8 cellular contexts compared by ENCODE assay signal in genomic region chr6:139124887-139125672, GRCh38. TPM values are rescaled to one million over a fixed set of nuclear protein-coding genes. Genes with fewer than 3 reads are reported as not detected.
DNase-seq lines count a peak whose midpoint lies in the region; ATAC-seq and TF ChIP-seq lines count a peak whose summit lies in the region.

No MANE protein-coding gene starts in this region.

- H3K27ac Mint-ChIP-seq in CD14-positive monocyte: peak overlapping the region; percentile 32 to 91 (median 81)

- DNase-seq in CD14-positive monocyte (ENCODE audit: low spot score): peak; percentile 63
- DNase-seq in GM19240 (ENCODE audit: insufficient read length, low spot score): peak; percentile 35
- peak; percentile 70 for DNase-seq in activated T-cell treated with anti-CD3 and anti-CD28 coated beads, Interleukin-2, amount 50 U/mL, for 1 hour
- peak; percentile 60 for DNase-seq in foreskin melanocyte
- DNase-seq in gastrocnemius medialis: peak; percentile 46 to 51
- no peak for DNase-seq in midbrain (lab: John Stamatoyannopoulos, UW)

- no peak overlapping the region for H3K4me3 Mint-ChIP-seq in CD14-positive monocyte

- peak overlapping the region; percentile 56; the same call in 1 of the 2 replicates for H2AFZ ChIP-seq in OCI-LY1 (ENCODE audit: low read length)

- TF ChIP-seq POLR2A in gastrocnemius medialis (IDR thresholded peaks at IDR 0.05): no peak

- H3K4me3 ChIP-seq in OCI-LY1 (ENCODE audit: low read depth, low read length, poor library complexity, severe bottlenecking) (no peak overlapping the region), gastrocnemius medialis (no peak overlapping the region)

- no peaks in the 10 kb centered on the region for H3K27me3 ChIP-seq in OCI-LY1 (ENCODE audit: insufficient read depth, low read length)
- H3K27me3 ChIP-seq in gastrocnemius medialis: no peaks in the 10 kb centered on the region

- TF ChIP-seq CTCF in CD14-positive monocyte (IDR thresholded peaks at IDR 0.05) (peak; percentile 54), OCI-LY1 (IDR thresholded peaks at IDR 0.05; ENCODE audit: low read length) (peak; percentile 90), gastrocnemius medialis (IDR thresholded peaks at IDR 0.05 in 4 of 5, conservative IDR thresholded peaks at IDR 0.05 in 1 of 5) (peak in 3 of 5 experiments; percentile 24 to 31 (median 30))

- peaks cover 37% of the 10 kb centered on the region for H3K4me1 Mint-ChIP-seq in CD14-positive monocyte

- peaks cover 5 to 14% (median 6%) of the 10 kb centered on the region in 7 donors for H3K9me3 Mint-ChIP-seq in CD14-positive monocyte

- H3K4me1 ChIP-seq in OCI-LY1 (ENCODE audit: insufficient read depth, low read length, severe bottlenecking) (peaks cover 9% of the 10 kb centered on the region), gastrocnemius medialis (peaks cover 10 to 17% of the 10 kb centered on the region in 2 donors)

- no peaks in the 10 kb centered on the region for H4K20me1 ChIP-seq in OCI-LY1 (ENCODE audit: insufficient read depth, low read length)

- no peak overlapping the region for H3K9ac ChIP-seq in OCI-LY1 (ENCODE audit: low read length)

- ATAC-seq in HG03196 (IDR thresholded peaks at IDR 0.05; ENCODE audit: unreplicated experiment) (peak; percentile 100), gastrocnemius medialis (peak; percentile 71 to 81)

- no peaks in the 10 kb centered on the region for H3F3A ChIP-seq in OCI-LY1 (ENCODE audit: insufficient read depth, low read length)

- H3K27ac ChIP-seq in OCI-LY1 (ENCODE audit: low read depth, low read length, poor library complexity, severe bottlenecking) (no peak overlapping the region), gastrocnemius medialis (peak overlapping the region in 2 of 4 donors; percentile 30 to 43)

- no peaks in the 10 kb centered on the region for H3K36me3 ChIP-seq in OCI-LY1 (ENCODE audit: insufficient read depth, low read length)
- no peaks in the 10 kb centered on the region for H3K36me3 ChIP-seq in gastrocnemius medialis

- H3K9me2 ChIP-seq in OCI-LY1 (ENCODE audit: low read depth, low read length): no peaks in the 10 kb centered on the region

- no peaks in the 10 kb centered on the region for H3K79me2 ChIP-seq in OCI-LY1 (ENCODE audit: insufficient read depth, low read length)

- intact Hi-C loops in CD14-positive monocyte (cut with micrococcal nuclease): no loop called here
- intact Hi-C loops in gastrocnemius medialis (cut with DNase I; ENCODE audit: low total_unique reads): no loop called here

- no peak overlapping the region for H3K4me2 ChIP-seq in OCI-LY1 (ENCODE audit: low read length)

- in situ Hi-C loops in gastrocnemius medialis (cut with MboI; ENCODE audit: low sequenced_read_pairs in 4 of 4): loop anchor here in 2 of 4 donors (5.0 to 25.0 kb wide), 2 partner anchors 237 to 242 kb away; partner anchors contain the start of gene CITED2 (in 1 of the 2)

- peaks cover 0 to 4% of the 10 kb centered on the region in 2 donors for H3K36me3 Mint-ChIP-seq in CD14-positive monocyte

- peaks cover 0 to 6% (median 0%) of the 10 kb centered on the region in 3 donors for H3K27me3 Mint-ChIP-seq in CD14-positive monocyte (ENCODE audit: low read depth in 3 of 3)

- H3K9me3 ChIP-seq in OCI-LY1 (ENCODE audit: low read length) (peaks cover 4% of the 10 kb centered on the region; the same call in 1 of the 2 replicates), gastrocnemius medialis (no peaks in the 10 kb centered on the region)

RNA-seq across cellular contexts. Expression of gene HECA, which starts 9.8 kb away (rescaled TPM):
- 1 to 10 TPM; 2.1 to 3.3 TPM for polyA plus RNA-seq in CD14-positive monocyte
- 10 to 100 TPM; 34.5 to 59.1 (median 47.2) TPM for total RNA-seq in gastrocnemius medialis

Comparison
In these comparisons a context has a peak if more than half of its experiments do, and no peak if none do; other contexts are left out.
1. CTCF ChIP-seq: peak in every context shown above with its lines; median percentile 90 in OCI-LY1; 54 in CD14-positive monocyte; 30 in gastrocnemius medialis.